11 cellular contexts compared by ENCODE assay signal in genomic region chr12:12333407-12333831, GRCh38. TPM values are rescaled to one million over a fixed set of nuclear protein-coding genes. Genes with fewer than 3 reads are reported as not detected.
DNase-seq lines count a peak whose midpoint lies in the region; ATAC-seq, FAIRE-seq and TF ChIP-seq lines count a peak whose summit lies in the region.
"Had no signal": no experiment of that assay in that cellular context is flagged by ENCODE, and none has a peak within 500 bp of the region (broad histone marks: within the 10 kb centered on the region; RNA-seq: fewer than 3 reads in every experiment).

No MANE protein-coding gene starts in this region.

- no peak for TF ChIP-seq CTCF in DND-41 (IDR thresholded peaks at IDR 0.05; ENCODE audit: borderline replicate concordance, extremely low read depth, low read length, poor library complexity, severe bottlenecking)
- no peak for TF ChIP-seq CTCF in H1 (IDR thresholded peaks at IDR 0.05; ENCODE audit: control extremely low read depth in 1 of 3, insufficient read depth in 1 of 3, low read depth in 1 of 3, low read length in 3 of 3)
- no peak for TF ChIP-seq CTCF in GM20000 (IDR thresholded peaks at IDR 0.05; ENCODE audit: extremely low read depth, missing control alignments)

- H2BK15ac ChIP-seq in H1 (ENCODE audit: low read length), result 0 out of 2 replicates have a peak overlapping the region, but pooled peaks have one; percentile 29

- H3K36me3 Mint-ChIP-seq in stimulated activated naive B cell treated with anti-CD40 and anti-IgM and Interleukin-4, amounts not matched to agents 10 μg/mL and 1 μg/mL and 100 μg/mL, for 72 hours, result peaks cover 0 to 1% of the 10 kb centered on the region in 2 donors

- H3K23ac ChIP-seq in H1 (ENCODE audit: insufficient read length), result no peak overlapping the region

- H3K27me3 Mint-ChIP-seq in stimulated activated naive B cell treated with anti-CD40 and anti-IgM and Interleukin-4, amounts not matched to agents 10 μg/mL and 1 μg/mL and 100 μg/mL, for 72 hours, result peaks cover 0 to 4% of the 10 kb centered on the region in 2 donors

- no peaks in the 10 kb centered on the region for H4K20me1 ChIP-seq in DND-41 (ENCODE audit: insufficient read depth, low read length)
- no peaks in the 10 kb centered on the region for H4K20me1 ChIP-seq in H1 (replicated peaks in 1 of 2; ENCODE audit: control insufficient read depth in 1 of 2, insufficient read depth in 2 of 2, low read length in 2 of 2)

- H3K9ac ChIP-seq in DND-41 (ENCODE audit: low read depth, low read length) (no peak overlapping the region), H1 (replicated peaks in 1 of 4; ENCODE audit: extremely low read depth in 1 of 4, low read depth in 3 of 4, low read length in 3 of 4) (no peak overlapping the region)

- no peaks in the 10 kb centered on the region for H3K79me1 ChIP-seq in H1 (ENCODE audit: low read depth, low read length)

- H3K9me3 ChIP-seq in DND-41 (ENCODE audit: insufficient read depth, low read length, severe bottlenecking) (no peaks in the 10 kb centered on the region), H1 (ENCODE audit: insufficient read depth in 2 of 2, low read depth in 1 of 2, low read length in 1 of 2) (no peaks in the 10 kb centered on the region)
- H3K9me3 ChIP-seq: MG63, right lobe of liver had no signal

- TF ChIP-seq POLR2A in H1 (IDR thresholded peaks at IDR 0.05; ENCODE audit: control extremely low read depth in 1 of 2, low read depth in 2 of 2, low read length in 2 of 2), result no peak

- no peaks in the 10 kb centered on the region; the same call in 1 of the 2 replicates for H3K23me2 ChIP-seq in H1 (ENCODE audit: low read depth, low read length)

- no peak overlapping the region for H3K18ac ChIP-seq in H1 (ENCODE audit: extremely low read depth, low read length)

- H2AFZ ChIP-seq in DND-41 (ENCODE audit: low read depth, low read length), result peak overlapping the region; percentile 42; the same call in 1 of the 2 replicates
- no peak overlapping the region for H2AFZ ChIP-seq in H1 (ENCODE audit: low read length)

- ATAC-seq in DND-41 (ENCODE audit: insufficient read depth, low read depth), result peak; percentile 65; the same call in 2 of the 3 replicates
- ATAC-seq in HG02852 (IDR thresholded peaks at IDR 0.05; ENCODE audit: unreplicated experiment), result no peak
- no peak for ATAC-seq in stimulated activated naive B cell treated with anti-CD40 and anti-IgM and Interleukin-4, amounts not matched to agents 10 μg/mL and 1 μg/mL and 100 μg/mL, for 72 hours (replicated peaks)

- H3K9me3 Mint-ChIP-seq in stimulated activated naive B cell treated with anti-CD40 and anti-IgM and Interleukin-4, amounts not matched to agents 10 μg/mL and 1 μg/mL and 100 μg/mL, for 72 hours, result no peaks in the 10 kb centered on the region

- no peak overlapping the region for H3K27ac Mint-ChIP-seq in stimulated activated naive B cell treated with anti-CD40 and anti-IgM and Interleukin-4, amounts not matched to agents 10 μg/mL and 1 μg/mL and 100 μg/mL, for 72 hours

- H4K5ac ChIP-seq in H1 (ENCODE audit: insufficient read length, low read depth, low read length), result no peak overlapping the region

- WGBS in H1 (ENCODE audit: extremely low coverage in 1 of 2, insufficient coverage in 1 of 2, insufficient read length in 1 of 2, insufficient replicate concordance in 2 of 2, low coverage in 1 of 2, low lambda C conversion rate in 2 of 2, missing lambda C conversion rate in 1 of 2), 2 experiments, result 91% methylated on average over 4 of the region's 4 CpGs; no CpG with 5 or more reads in 1 of the 2 experiments

- H2BK5ac ChIP-seq in H1 (ENCODE audit: low read depth, low read length), result no peak overlapping the region

- no peak overlapping the region for H2BK120ac ChIP-seq in H1 (replicated peaks; ENCODE audit: low read depth, low read length)

- H3K79me2 ChIP-seq in DND-41 (ENCODE audit: insufficient read depth, low read length) (no peaks in the 10 kb centered on the region), H1 (ENCODE audit: control insufficient read depth in 1 of 2, insufficient read depth in 2 of 2, low read length in 2 of 2) (no peaks in the 10 kb centered on the region)

- H3K4me1 ChIP-seq in DND-41 (ENCODE audit: insufficient read depth, low read length) (peaks cover 13% of the 10 kb centered on the region; the same call in 1 of the 2 replicates), H1 (replicated peaks in 1 of 4; ENCODE audit: control insufficient read depth in 3 of 4, insufficient read depth in 4 of 4, low read length in 3 of 4) (peaks cover 4 to 11% (median 9%) of the 10 kb centered on the region in 4 experiments; a peak in 4 of 7 replicates)

- H4K91ac ChIP-seq in H1 (replicated peaks; ENCODE audit: insufficient read length, low read length), result no peak overlapping the region

- POLR2A ChIA-PET in H1 (lab: Charles Lee; ENCODE audit: partially characterized antibody), result interaction anchor here (0.8 to 2.6 kb wide), 3 partner anchors 16 to 251 kb away, joined by 3 to 8 read pairs (median 3); partner anchors contain the start of genes LRP6 and MANSC1

- H3K27ac ChIP-seq in DND-41 (ENCODE audit: low read length) (no peak overlapping the region), H1 (ENCODE audit: low read depth, low read length) (no peak overlapping the region)
- H3K27ac ChIP-seq: right lobe of liver had no signal

- H3K14ac ChIP-seq in H1 (ENCODE audit: insufficient read length), result no peak overlapping the region

- DNase-seq in DND-41, result peak; percentile 30
- DNase-seq in NCI-H345 treated with DMSO at 0.1 percent for 48 hours (lab: John Stamatoyannopoulos, UW; ENCODE audit: unreplicated experiment), result peak; percentile 98
- no peak for DNase-seq in H1 (ENCODE audit: low read depth in 1 of 2, low spot score in 2 of 2)
- peak; percentile 44 for DNase-seq in pulmonary artery endothelial cell (ENCODE audit: low read depth, low spot score)
- DNase-seq in stimulated activated naive B cell treated with anti-CD40 and anti-IgM and Interleukin-4, amounts not matched to agents 10 μg/mL and 1 μg/mL and 100 μg/mL, for 72 hours, result no peak
- no peak for DNase-seq in cardiac septum (ENCODE audit: low spot score)
- DNase-seq in GM20000 (ENCODE audit: low spot score), result no peak
- DNase-seq: kidney, MG63, right lobe of liver had no signal

- intact Hi-C loops in cardiac septum (cut with DNase I), result loop anchor here (5.0 kb wide), 1 partner anchor 251 kb away; no protein-coding TSS in a partner anchor

- no peak for TF ChIP-seq EP300 in H1 (IDR thresholded peaks at IDR 0.05; ENCODE audit: borderline replicate concordance in 1 of 2, low read depth in 2 of 2, low read length in 2 of 2)

- no peak overlapping the region for H3K4me3 Mint-ChIP-seq in stimulated activated naive B cell treated with anti-CD40 and anti-IgM and Interleukin-4, amounts not matched to agents 10 μg/mL and 1 μg/mL and 100 μg/mL, for 72 hours

- no peaks in the 10 kb centered on the region for H3K36me3 ChIP-seq in DND-41 (ENCODE audit: insufficient read depth, low read length)
- H3K36me3 ChIP-seq in H1 (ENCODE audit: control insufficient read depth in 2 of 4, insufficient read depth in 4 of 4, low read length in 3 of 4), result no peaks in the 10 kb centered on the region
- H3K36me3 ChIP-seq: MG63, right lobe of liver had no signal

- H2BK12ac ChIP-seq in H1 (ENCODE audit: low read depth, low read length), result no peak overlapping the region

- no peak overlapping the region for H4K8ac ChIP-seq in H1 (ENCODE audit: extremely low read depth, insufficient read depth, low read length)

- H3K4me2 ChIP-seq in DND-41 (ENCODE audit: insufficient read depth, low read length), result no peak overlapping the region
- no peak overlapping the region for H3K4me2 ChIP-seq in H1 (ENCODE audit: insufficient read depth in 1 of 2, low read depth in 2 of 2, low read length in 2 of 2)

- no peak for FAIRE-seq in H1 (lab: Jason Lieb, UNC)
- FAIRE-seq: kidney had no signal

- H3K4ac ChIP-seq in H1 (replicated peaks; ENCODE audit: insufficient read length, low read depth, low read length), result no peak overlapping the region

- no peak for TF ChIP-seq RAD21 in H1 (IDR thresholded peaks at IDR 0.05 in 1 of 2, conservative IDR thresholded peaks at IDR 0.05 in 1 of 2; ENCODE audit: low read depth in 2 of 2, low read length in 2 of 2)

- H2BK20ac ChIP-seq in H1 (ENCODE audit: low read length), result no peak overlapping the region

- H3K27me3 ChIP-seq in DND-41 (ENCODE audit: insufficient read depth, low read length, poor library complexity) (no peaks in the 10 kb centered on the region), H1 (replicated peaks in 1 of 4; ENCODE audit: control insufficient read depth in 3 of 4, extremely low read depth in 1 of 4, insufficient read depth in 3 of 4, low read length in 3 of 4) (no peaks in the 10 kb centered on the region)
- H3K27me3 ChIP-seq: MG63, right lobe of liver had no signal

- H3K4me3 ChIP-seq in DND-41 (ENCODE audit: low read depth in 1 of 2, low read length in 2 of 2) (no peak overlapping the region), H1 (ENCODE audit: extremely low read depth in 1 of 4, insufficient read depth in 2 of 4, low read depth in 3 of 4, low read length in 4 of 4) (no peak overlapping the region)
- H3K4me3 ChIP-seq: MG63, right lobe of liver had no signal

- no peak overlapping the region for H2AK5ac ChIP-seq in H1 (ENCODE audit: low read depth, low read length)

- CTCF ChIA-PET in H1 (lab: Charles Lee; ENCODE audit: partially characterized antibody), result interaction anchor here (0.5 to 6.1 kb wide), 20 partner anchors 9 to 878 kb away, joined by 3 to 38 read pairs (median 4); partner anchors contain the start of genes BORCS5 and MANSC1

- no peak overlapping the region for H3K56ac ChIP-seq in H1 (replicated peaks; ENCODE audit: insufficient read length, low read depth, low read length)

- peaks cover 13 to 16% of the 10 kb centered on the region in 2 donors for H3K4me1 Mint-ChIP-seq in stimulated activated naive B cell treated with anti-CD40 and anti-IgM and Interleukin-4, amounts not matched to agents 10 μg/mL and 1 μg/mL and 100 μg/mL, for 72 hours

RNA-seq across cellular contexts. Expression of gene MANSC1, which starts 16.6 kb away (rescaled TPM):
- 6.1 and 8.9 TPM in 2 replicates for total RNA-seq in H1 (2021; fragmentation: NEBNext Ultra II Directional; extraction: Animal tissue kit (Norgen Biotek cat#: 25700))
- 2.0 and 2.5 TPM in 2 replicates for polyA plus RNA-seq in H1 (2011; rRNA removed)
- polyA plus RNA-seq in H1 (2011; cell fraction: cytosol; rRNA removed), result 1.9 TPM
- 1.2 TPM for polyA plus RNA-seq in H1 (2011; cell fraction: nucleus; rRNA removed)
- polyA plus RNA-seq in H1 (2012, experiment 1 of 2), result 4.0 to 6.1 TPM (median 5.3 TPM) in 4 replicates
- polyA plus RNA-seq in H1 (2012, experiment 2 of 2), result 2.4 TPM
- 14.7 TPM for polyA plus RNA-seq in H1 (2013, experiment 1 of 2)
- 15.8 TPM for polyA plus RNA-seq in H1 (2013, experiment 2 of 2)
- 1.4 and 2.6 TPM in 2 replicates for polyA minus RNA-seq in H1 (2011; rRNA and poly(A)+ RNA removed)
- polyA minus RNA-seq in H1 (2011; cell fraction: cytosol; rRNA and poly(A)+ RNA removed), result 1.6 TPM
- polyA minus RNA-seq in H1 (2011; cell fraction: nucleus; rRNA and poly(A)+ RNA removed), result 0.90 TPM
- total RNA-seq in pulmonary artery endothelial cell (9.2 and 10.8 TPM in 2 replicates), cardiac septum (9.2 TPM)

RNA-seq across cellular contexts. Expression of gene BORCS5, which starts 23.5 kb away (rescaled TPM):
- 15.4 and 17.4 TPM in 2 replicates for total RNA-seq in H1 (2021; fragmentation: NEBNext Ultra II Directional; extraction: Animal tissue kit (Norgen Biotek cat#: 25700))
- 8.3 and 14.4 TPM in 2 replicates for polyA plus RNA-seq in H1 (2011; rRNA removed)
- 10.0 TPM for polyA plus RNA-seq in H1 (2011; cell fraction: cytosol; rRNA removed)
- polyA plus RNA-seq in H1 (2011; cell fraction: nucleus; rRNA removed), result 16.9 TPM
- 9.3 to 12.7 TPM (median 11.1 TPM) in 4 replicates for polyA plus RNA-seq in H1 (2012, experiment 1 of 2)
- polyA plus RNA-seq in H1 (2012, experiment 2 of 2), result 9.4 TPM
- 8.2 TPM for polyA plus RNA-seq in H1 (2013, experiment 1 of 2)
- 8.7 TPM for polyA plus RNA-seq in H1 (2013, experiment 2 of 2)
- 15.7 and 16.0 TPM in 2 replicates for polyA minus RNA-seq in H1 (2011; rRNA and poly(A)+ RNA removed)
- polyA minus RNA-seq in H1 (2011; cell fraction: cytosol; rRNA and poly(A)+ RNA removed), result 12.9 TPM
- polyA minus RNA-seq in H1 (2011; cell fraction: nucleus; rRNA and poly(A)+ RNA removed), result 15.9 TPM
- total RNA-seq in pulmonary artery endothelial cell, result 6.1 and 9.3 TPM in 2 replicates
- 9.7 TPM for total RNA-seq in cardiac septum

Comparison
In these comparisons a context has a peak if more than half of its experiments do, and no peak if none do; other contexts are left out.
1. DNase-seq: peak in DND-41 (single experiment), NCI-H345 treated with DMSO at 0.1 percent for 48 hours (single experiment) and pulmonary artery endothelial cell (single experiment); none in H1 (0 of 2), stimulated activated naive B cell treated with anti-CD40 and anti-IgM and Interleukin-4, amounts not matched to agents 10 μg/mL and 1 μg/mL and 100 μg/mL, for 72 hours (single experiment), cardiac septum (single experiment) and GM20000 (single experiment).